Comparison of ENCODE assay signal across 2 cellular contexts in genomic region chr19:40691421-40692211, GRCh38.
TF ChIP-seq lines count a peak whose summit lies in the region.

No MANE protein-coding gene starts in this region.

TF ChIP-seq in SK-N-SH, 30 proteins besides CTCF, POLR2A, EP300 and RAD21:
- no peak for TF ChIP-seq MXI1 (IDR thresholded peaks at IDR 0.05; ENCODE audit: low read depth, low read length)
- TF ChIP-seq CHD2 (IDR thresholded peaks at IDR 0.05; ENCODE audit: low read length, partially characterized antibody) = no peak
- no peak for TF ChIP-seq PBX3 (IDR thresholded peaks at IDR 0.05)
- TF ChIP-seq TAF1 (IDR thresholded peaks at IDR 0.05; ENCODE audit: borderline replicate concordance, low read depth, low read length) = no peak
- TF ChIP-seq IRF3 (IDR thresholded peaks at IDR 0.05; ENCODE audit: low read depth, low read length) = no peak
- TF ChIP-seq RFX5 (IDR thresholded peaks at IDR 0.05; ENCODE audit: low read length) = no peak
- no peak for TF ChIP-seq SMC3 (IDR thresholded peaks at IDR 0.05; ENCODE audit: low read depth, low read length)
- TF ChIP-seq MEF2A (IDR thresholded peaks at IDR 0.05; ENCODE audit: borderline replicate concordance, low read depth) = no peak
- no peak for TF ChIP-seq EZH2phosphoT487 (IDR thresholded peaks at IDR 0.05; ENCODE audit: borderline replicate concordance, low read depth)
- no peak for TF ChIP-seq POLR2AphosphoS5 (IDR thresholded peaks at IDR 0.05; ENCODE audit: low read depth, low read length)

TF ChIP-seq in SK-N-SH treated with all-trans-retinoic acid at 6 μM for 48 hours, 23 proteins besides CTCF, POLR2A, EP300 and RAD21 (continued from another document):
- TF ChIP-seq ESRRG (CRISPR knock-in tag; IDR thresholded peaks at IDR 0.05) = no peak
- TF ChIP-seq ZFP30 (CRISPR knock-in tag; IDR thresholded peaks at IDR 0.05) = no peak
- no peak for TF ChIP-seq ARNTL (CRISPR knock-in tag; IDR thresholded peaks at IDR 0.05; ENCODE audit: borderline replicate concordance, low read depth)
- no peak for TF ChIP-seq ZC3H10 (CRISPR knock-in tag; IDR thresholded peaks at IDR 0.05)
- TF ChIP-seq ZNF8 (CRISPR knock-in tag; IDR thresholded peaks at IDR 0.05) = no peak
- TF ChIP-seq, protein P1, sequence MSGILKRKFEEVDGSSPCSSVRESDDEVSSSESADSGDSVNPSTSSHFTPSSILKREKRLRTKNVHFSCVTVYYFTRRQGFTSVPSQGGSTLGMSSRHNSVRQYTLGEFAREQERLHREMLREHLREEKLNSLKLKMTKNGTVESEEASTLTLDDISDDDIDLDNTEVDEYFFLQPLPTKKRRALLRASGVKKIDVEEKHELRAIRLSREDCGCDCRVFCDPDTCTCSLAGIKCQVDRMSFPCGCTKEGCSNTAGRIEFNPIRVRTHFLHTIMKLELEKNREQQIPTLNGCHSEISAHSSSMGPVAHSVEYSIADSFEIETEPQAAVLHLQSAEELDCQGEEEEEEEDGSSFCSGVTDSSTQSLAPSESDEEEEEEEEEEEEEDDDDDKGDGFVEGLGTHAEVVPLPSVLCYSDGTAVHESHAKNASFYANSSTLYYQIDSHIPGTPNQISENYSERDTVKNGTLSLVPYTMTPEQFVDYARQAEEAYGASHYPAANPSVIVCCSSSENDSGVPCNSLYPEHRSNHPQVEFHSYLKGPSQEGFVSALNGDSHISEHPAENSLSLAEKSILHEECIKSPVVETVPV (CRISPR knock-in tag; IDR thresholded peaks at IDR 0.05) = no peak
- no peak for TF ChIP-seq SNAI2 (CRISPR knock-in tag; IDR thresholded peaks at IDR 0.05)
- TF ChIP-seq ZNF70 (CRISPR knock-in tag; IDR thresholded peaks at IDR 0.05) = no peak
- no peak for TF ChIP-seq OSR1 (CRISPR knock-in tag; IDR thresholded peaks at IDR 0.05)
- TF ChIP-seq PATZ1 (CRISPR knock-in tag; IDR thresholded peaks at IDR 0.05; ENCODE audit: borderline replicate concordance) = no peak
- TF ChIP-seq POU6F1 (CRISPR knock-in tag; IDR thresholded peaks at IDR 0.05; ENCODE audit: borderline replicate concordance, low read depth) = no peak
